ENCODE assay signal across 8 cellular contexts in genomic region chr14:91996951-91997371, GRCh38. TPM values are rescaled to one million over a fixed set of nuclear protein-coding genes. Genes with fewer than 3 reads are reported as not detected.
DNase-seq lines count a peak whose midpoint lies in the region; ATAC-seq, FAIRE-seq and TF ChIP-seq lines count a peak whose summit lies in the region.

No MANE protein-coding gene starts in this region.

- DNase-seq in SKM-1 treated with dmso at 0.1 percent for 144 hours (lab: John Stamatoyannopoulos, UW; ENCODE audit: unreplicated experiment) (peak; percentile 28), SKM-1 (lab: John Stamatoyannopoulos, UW; ENCODE audit: unreplicated experiment) (no peak), T-cell (peak in 3 of 34 experiments; percentile 2 to 10 (median 3)), fibroblast of villous mesenchyme (ENCODE audit: low read depth) (peak; percentile 72), pancreas (no peak), posterior cingulate gyrus (no peak)

- intact Hi-C loops in pancreas (cut with DNase I): no loop called here
- intact Hi-C loops in posterior cingulate gyrus (cut with DNase I): loop anchor here (5.0 kb wide), 1 partner anchor 345 kb away; no protein-coding TSS in a partner anchor

- no peaks in the 10 kb centered on the region for H3K79me2 ChIP-seq in Loucy (ENCODE audit: insufficient read depth, low read length)

- H4K20me1 ChIP-seq in Loucy (ENCODE audit: insufficient read depth, low read length, poor library complexity, severe bottlenecking): no peaks in the 10 kb centered on the region

- H3K36me3 Mint-ChIP-seq in T-cell: peaks cover 25% of the 10 kb centered on the region

- TF ChIP-seq CTCF in Loucy (conservative IDR thresholded peaks at IDR 0.05; ENCODE audit: low read length): peak; percentile 83
- peak; percentile 71 for TF ChIP-seq CTCF in fibroblast of villous mesenchyme (IDR thresholded peaks at IDR 0.05; ENCODE audit: insufficient read depth, low read depth, low read length)
- TF ChIP-seq CTCF in pancreas (IDR thresholded peaks at IDR 0.05): peak in 1 of 4 donors; percentile 15

- peaks cover 36 to 45% (median 41%) of the 10 kb centered on the region in 3 donors for H3K4me1 Mint-ChIP-seq in T-cell

- peaks cover 44% of the 10 kb centered on the region for H3K4me1 ChIP-seq in Loucy (ENCODE audit: insufficient read depth, low read length, poor library complexity, severe bottlenecking)
- H3K4me1 ChIP-seq in pancreas: peaks cover 0 to 12% (median under 1%) of the 10 kb centered on the region in 3 donors

- peak; percentile 29 for FAIRE-seq in pancreas (lab: Jason Lieb, UNC)

- no peaks in the 10 kb centered on the region for H3K27me3 Mint-ChIP-seq in T-cell

- H2AFZ ChIP-seq in Loucy (ENCODE audit: low read length): no peak overlapping the region

- no peaks in the 10 kb centered on the region for H3K27me3 ChIP-seq in Loucy (ENCODE audit: insufficient read depth, low read length, poor library complexity, severe bottlenecking)
- no peaks in the 10 kb centered on the region for H3K27me3 ChIP-seq in pancreas

- peaks cover 18% of the 10 kb centered on the region for H3K36me3 ChIP-seq in Loucy (ENCODE audit: insufficient read depth, low read length)
- peaks cover 0 to 43% (median 3%) of the 10 kb centered on the region in 3 donors for H3K36me3 ChIP-seq in pancreas

- ATAC-seq in T-cell (replicated peaks in 1 of 4) (peak in 3 of 4 experiments; percentile 48 to 53 (median 52)), pancreas (peak; percentile 71 to 88 (median 84)), HG03342 (IDR thresholded peaks at IDR 0.05; ENCODE audit: unreplicated experiment) (no peak)

- H3K9me3 Mint-ChIP-seq in T-cell: no peaks in the 10 kb centered on the region

- peak overlapping the region in 1 of 2 donors; percentile 71 for H3K27ac Mint-ChIP-seq in T-cell

- H3K4me2 ChIP-seq in Loucy (ENCODE audit: low read depth, low read length, poor library complexity, severe bottlenecking): peak overlapping the region; percentile 76

- WGBS in pancreas, 2 donors: 31 to 41% methylated on average over 2 of the region's 2 CpGs

- H3K9me2 ChIP-seq in Loucy (replicated peaks; ENCODE audit: low read depth, low read length): no peaks in the 10 kb centered on the region

- peak overlapping the region in 1 of 4 donors; percentile 39 for H3K27ac ChIP-seq in pancreas

- peaks cover 23% of the 10 kb centered on the region; the same call in 1 of the 2 replicates for H3F3A ChIP-seq in Loucy (ENCODE audit: low read depth)

- H3K4me3 ChIP-seq in Loucy (ENCODE audit: low read length, poor library complexity, severe bottlenecking) (peak overlapping the region; percentile 65), fibroblast of villous mesenchyme (ENCODE audit: low read depth, low read length) (no peak overlapping the region), pancreas (no peak overlapping the region)

- CTCF ChIA-PET in T-cell (lab: Charles Lee): interaction anchor here (0.6 to 2.5 kb wide), 18 partner anchors 9 to 403 kb away, joined by 3 to 9 read pairs (median 3); partner anchors contain the start of gene ATXN3 (in 1 of the 2)

- peak overlapping the region in 1 of 3 donors; percentile 15 for H3K4me3 Mint-ChIP-seq in T-cell

- POLR2A ChIA-PET in T-cell (lab: Charles Lee): interaction anchor here in 1 of 2 donors (0.5 to 0.7 kb wide), 4 partner anchors 44 to 598 kb away, joined by 3 to 5 read pairs (median 4); no protein-coding TSS in a partner anchor

- peak overlapping the region; percentile 64 for H3K9ac ChIP-seq in Loucy (ENCODE audit: low read depth, low read length, poor library complexity, severe bottlenecking)

- H3K9me3 ChIP-seq in Loucy (ENCODE audit: insufficient read depth, low read depth, low read length): no peaks in the 10 kb centered on the region
- H3K9me3 ChIP-seq in pancreas: no peaks in the 10 kb centered on the region

RNA-seq across cellular contexts. Expression of gene TRIP11, which starts 42.9 kb away (rescaled TPM):
- total RNA-seq in T-cell (10 to 100 TPM; 52.7 to 58.3 (median 54.8) TPM), fibroblast of villous mesenchyme (28.7 and 45.3 TPM in 2 replicates), pancreas (10 to 100 TPM; 36.1 to 58.7 (median 47.1) TPM)
- 1 to 10 TPM; 4.2 to 6.9 TPM for polyA plus RNA-seq in pancreas

RNA-seq across cellular contexts. Expression of gene FBLN5, which starts 49.5 kb away (rescaled TPM):
- 10 to 100 TPM in 1 of 5 donors, 1 to 10 TPM in 4; 4.2 to 19.5 (median 9.5) TPM for total RNA-seq in T-cell
- total RNA-seq in fibroblast of villous mesenchyme: 77.7 and 85.0 TPM in 2 replicates
- total RNA-seq in pancreas: 10 to 100 TPM; 11.5 to 34.3 (median 23.3) TPM
- polyA plus RNA-seq in pancreas: 10 to 100 TPM; 21.4 to 22.5 TPM

Comparison
In these comparisons a context has a peak if more than half of its experiments do, and no peak if none do; other contexts are left out.
1. DNase-seq: peak in SKM-1 treated with dmso at 0.1 percent for 144 hours (single experiment) and fibroblast of villous mesenchyme (single experiment); none in SKM-1 (single experiment), pancreas (0 of 6) and posterior cingulate gyrus (0 of 10).